22 cellular contexts compared by ENCODE assay signal in the genomic region with DNA sequence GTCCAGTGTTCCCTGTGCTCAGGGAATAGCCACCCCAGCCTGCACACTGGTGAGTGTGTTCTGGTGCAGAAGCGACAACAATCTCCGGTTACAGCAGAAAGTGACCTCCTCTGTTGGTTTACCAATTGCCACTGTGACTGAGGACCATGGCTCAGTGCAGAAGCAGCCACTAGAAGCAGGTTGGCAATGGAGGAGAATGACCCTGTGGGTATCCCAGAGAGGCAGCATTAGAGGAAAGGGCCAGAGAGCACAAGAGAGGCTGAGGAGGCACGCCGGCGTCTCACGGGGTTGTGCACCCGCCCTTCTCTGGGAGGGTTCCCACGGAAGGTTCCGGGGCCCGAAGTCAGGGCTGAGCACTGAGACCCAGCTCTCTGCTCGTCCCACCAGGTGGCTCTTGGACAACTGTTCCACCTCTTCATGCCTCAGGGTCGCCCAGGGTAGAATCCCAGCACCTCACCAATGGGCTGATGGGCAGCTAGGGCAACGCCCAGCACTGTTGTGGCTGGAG. TPM values are rescaled to one million over a fixed set of nuclear protein-coding genes. Genes with fewer than 3 reads are reported as not detected.
DNase-seq lines count a peak whose midpoint lies in the region; ATAC-seq, FAIRE-seq and TF ChIP-seq lines count a peak whose summit lies in the region.
"Had no signal": no experiment of that assay in that cellular context is flagged by ENCODE, and none has a peak within 500 bp of the region (broad histone marks: within the 10 kb centered on the region; RNA-seq: fewer than 3 reads in every experiment).

No MANE protein-coding gene starts in this region.

- no peak for DNase-seq in activated naive CD8-positive, alpha-beta T cell treated with anti-CD3 and anti-CD28 coated beads, Interleukin-2, amount 10 ng/mL, durations not matched to agents 7 days and 5 days
- no peak for DNase-seq in activated naive CD8-positive, alpha-beta T cell treated with anti-CD3 and anti-CD28 coated beads, Interleukin-2, amount 50 U/mL, for 24 hours
- DNase-seq in CD4-positive, alpha-beta memory T cell, result no peak
- DNase-seq in bronchial epithelial cell (ENCODE audit: low read depth) (no peak), osteocyte (ENCODE audit: extremely low spot score, unreplicated experiment) (peak; percentile 76), T-helper 1 cell (no peak)
- DNase-seq in activated CD8-positive, alpha-beta memory T cell treated with anti-CD3 and anti-CD28 coated beads, Interleukin-2, amount 50 U/mL, for 4 hours, result no peak
- DNase-seq: BE2C; Caco-2; CD4-positive, alpha-beta T cell; DMS 273 treated with DMSO at 0.1 percent for 48 hours; DMS79 treated with DMSO at 0.1 percent for 48 hours; H7; HFFc6; KBM-7; MM.1S; NCI-H1048; NCI-H1417 treated with DMSO at 0.1 percent for 48 hours; NCI-H187; NCI-H446; NCI-H526 treated with DMSO at 0.1 percent for 48 hours had no signal

- peaks cover 3% of the 10 kb centered on the region for H3K4me1 Mint-ChIP-seq in activated naive CD8-positive, alpha-beta T cell treated with anti-CD3 and anti-CD28 coated beads, Interleukin-2, amount 10 ng/mL, durations not matched to agents 7 days and 5 days
- peaks cover 9% of the 10 kb centered on the region for H3K4me1 Mint-ChIP-seq in activated naive CD8-positive, alpha-beta T cell treated with anti-CD3 and anti-CD28 coated beads, Interleukin-2, amount 50 U/mL, for 24 hours
- H3K4me1 Mint-ChIP-seq in CD4-positive, alpha-beta memory T cell, result peaks cover 19 to 43% (median 21%) of the 10 kb centered on the region in 4 donors
- peaks cover 4% of the 10 kb centered on the region for H3K4me1 Mint-ChIP-seq in osteocyte (ENCODE audit: unreplicated experiment)

- no peaks in the 10 kb centered on the region for H3K9me3 ChIP-seq in CD4-positive, alpha-beta memory T cell (ENCODE audit: control insufficient read depth in 1 of 2, low read length in 2 of 2)
- H3K9me3 ChIP-seq: BE2C, Caco-2 had no signal

- no peaks in the 10 kb centered on the region for H3K27me3 ChIP-seq in CD4-positive, alpha-beta memory T cell (ENCODE audit: insufficient read depth, low read length)
- no peaks in the 10 kb centered on the region for H3K27me3 ChIP-seq in bronchial epithelial cell (ENCODE audit: control insufficient read depth, insufficient read depth, low read length)
- H3K27me3 ChIP-seq: BE2C had no signal

- no peaks in the 10 kb centered on the region for H3K36me3 ChIP-seq in CD4-positive, alpha-beta memory T cell (ENCODE audit: insufficient read depth, low read length)
- H3K36me3 ChIP-seq in bronchial epithelial cell (ENCODE audit: control insufficient read depth, insufficient read depth, low read length), result peaks cover 8% of the 10 kb centered on the region

- no peaks in the 10 kb centered on the region for H3K9me3 Mint-ChIP-seq in activated naive CD8-positive, alpha-beta T cell treated with anti-CD3 and anti-CD28 coated beads, Interleukin-2, amount 10 ng/mL, durations not matched to agents 7 days and 5 days
- no peaks in the 10 kb centered on the region for H3K9me3 Mint-ChIP-seq in activated naive CD8-positive, alpha-beta T cell treated with anti-CD3 and anti-CD28 coated beads, Interleukin-2, amount 50 U/mL, for 24 hours
- H3K9me3 Mint-ChIP-seq in CD4-positive, alpha-beta memory T cell, result peaks cover 0 to 10% (median 3%) of the 10 kb centered on the region in 8 donors
- H3K9me3 Mint-ChIP-seq in osteocyte (ENCODE audit: unreplicated experiment), result peaks cover 6% of the 10 kb centered on the region
- H3K9me3 Mint-ChIP-seq: CD4-positive, alpha-beta T cell; HFFc6 had no signal

- peak; percentile 7 for FAIRE-seq in bronchial epithelial cell (lab: Jason Lieb, UNC)

- H3K27ac ChIP-seq in CD4-positive, alpha-beta memory T cell (ENCODE audit: low read depth, low read length), result no peak overlapping the region

- intact Hi-C loops in CD4-positive, alpha-beta memory T cell (cut with micrococcal nuclease), result loop anchor here (5.0 kb wide), 1 partner anchor 35 kb away; a partner anchor contains a TSS

- CTCF ChIA-PET in CD4-positive, alpha-beta memory T cell (lab: Charles Lee; ENCODE audit: partially characterized antibody), result no interaction called here

- H3K4me3 ChIP-seq in CD4-positive, alpha-beta memory T cell (ENCODE audit: low read length in 2 of 2), result no peak overlapping the region
- no peak overlapping the region for H3K4me3 ChIP-seq in bronchial epithelial cell (ENCODE audit: low read depth, low read length)

- peaks cover 28% of the 10 kb centered on the region for H3K36me3 Mint-ChIP-seq in activated naive CD8-positive, alpha-beta T cell treated with anti-CD3 and anti-CD28 coated beads, Interleukin-2, amount 10 ng/mL, durations not matched to agents 7 days and 5 days
- H3K36me3 Mint-ChIP-seq in activated naive CD8-positive, alpha-beta T cell treated with anti-CD3 and anti-CD28 coated beads, Interleukin-2, amount 50 U/mL, for 24 hours (ENCODE audit: low read depth), result peaks cover 42% of the 10 kb centered on the region
- peaks cover 39 to 42% of the 10 kb centered on the region in 2 donors for H3K36me3 Mint-ChIP-seq in CD4-positive, alpha-beta memory T cell
- H3K36me3 Mint-ChIP-seq in osteocyte (ENCODE audit: unreplicated experiment), result peaks cover 56% of the 10 kb centered on the region

- TF ChIP-seq CTCF in bronchial epithelial cell (IDR thresholded peaks at IDR 0.05; ENCODE audit: insufficient read depth, low read length, severe bottlenecking) (no peak), osteocyte (IDR thresholded peaks at IDR 0.05) (no peak)

- peak overlapping the region; percentile 21 for H3K27ac Mint-ChIP-seq in activated naive CD8-positive, alpha-beta T cell treated with anti-CD3 and anti-CD28 coated beads, Interleukin-2, amount 10 ng/mL, durations not matched to agents 7 days and 5 days
- H3K27ac Mint-ChIP-seq in activated naive CD8-positive, alpha-beta T cell treated with anti-CD3 and anti-CD28 coated beads, Interleukin-2, amount 50 U/mL, for 24 hours, result no peak overlapping the region
- H3K27ac Mint-ChIP-seq in CD4-positive, alpha-beta memory T cell, result peak overlapping the region in 4 of 7 donors; percentile 35 to 72 (median 60)
- H3K27ac Mint-ChIP-seq in osteocyte (ENCODE audit: unreplicated experiment), result no peak overlapping the region

- H3K27me3 Mint-ChIP-seq in activated naive CD8-positive, alpha-beta T cell treated with anti-CD3 and anti-CD28 coated beads, Interleukin-2, amount 10 ng/mL, durations not matched to agents 7 days and 5 days, result no peaks in the 10 kb centered on the region
- no peaks in the 10 kb centered on the region for H3K27me3 Mint-ChIP-seq in activated naive CD8-positive, alpha-beta T cell treated with anti-CD3 and anti-CD28 coated beads, Interleukin-2, amount 50 U/mL, for 24 hours
- H3K27me3 Mint-ChIP-seq in CD4-positive, alpha-beta memory T cell, result no peaks in the 10 kb centered on the region
- no peaks in the 10 kb centered on the region for H3K27me3 Mint-ChIP-seq in osteocyte (ENCODE audit: unreplicated experiment)
- H3K27me3 Mint-ChIP-seq: CD4-positive, alpha-beta T cell had no signal

- no peak overlapping the region for H3K4me3 Mint-ChIP-seq in activated naive CD8-positive, alpha-beta T cell treated with anti-CD3 and anti-CD28 coated beads, Interleukin-2, amount 10 ng/mL, durations not matched to agents 7 days and 5 days
- no peak overlapping the region for H3K4me3 Mint-ChIP-seq in activated naive CD8-positive, alpha-beta T cell treated with anti-CD3 and anti-CD28 coated beads, Interleukin-2, amount 50 U/mL, for 24 hours
- no peak overlapping the region for H3K4me3 Mint-ChIP-seq in CD4-positive, alpha-beta memory T cell
- no peak overlapping the region for H3K4me3 Mint-ChIP-seq in osteocyte (ENCODE audit: unreplicated experiment)
- H3K4me3 Mint-ChIP-seq: CD4-positive, alpha-beta T cell; HFFc6 had no signal

- ATAC-seq in activated naive CD8-positive, alpha-beta T cell treated with anti-CD3 and anti-CD28 coated beads, Interleukin-2, amount 10 ng/mL, durations not matched to agents 7 days and 5 days (ENCODE audit: low read depth), result no peak
- no peak for ATAC-seq in activated naive CD8-positive, alpha-beta T cell treated with anti-CD3 and anti-CD28 coated beads, Interleukin-2, amount 50 U/mL, for 24 hours

- peaks cover 41% of the 10 kb centered on the region for H3K4me1 ChIP-seq in CD4-positive, alpha-beta memory T cell (ENCODE audit: insufficient read depth, low read length)

- POLR2A ChIA-PET in activated naive CD8-positive, alpha-beta T cell treated with anti-CD3 and anti-CD28 coated beads, Interleukin-2, amount 10 ng/mL, durations not matched to agents 7 days and 5 days (lab: Charles Lee), result no interaction called here
- POLR2A ChIA-PET in CD4-positive, alpha-beta memory T cell (lab: Charles Lee; ENCODE audit: partially characterized antibody), result no interaction called here

RNA-seq across cellular contexts. Expression of a gene that starts 14.0 kb away (rescaled TPM):
- total RNA-seq in activated naive CD8-positive, alpha-beta T cell treated with anti-CD3 and anti-CD28 coated beads, Interleukin-2, amount 10 ng/mL, durations not matched to agents 7 days and 5 days, result not detected
- total RNA-seq in CD4-positive, alpha-beta memory T cell, result not detected
- polyA plus RNA-seq in CD4-positive, alpha-beta memory T cell, result under 1 TPM in 1 of 2 donors, not detected in 1; 0.32 TPM
- total RNA-seq in bronchial epithelial cell (not detected in 2 replicates), osteocyte (not detected in 2 replicates)
- total RNA-seq: A673; Caco-2; CD4-positive, alpha-beta T cell; H7; HFFc6 had no signal

RNA-seq across cellular contexts. Expression of a gene that starts 36.0 kb away (rescaled TPM):
- 10 to 100 TPM; 59.3 to 60.8 TPM for total RNA-seq in activated naive CD8-positive, alpha-beta T cell treated with anti-CD3 and anti-CD28 coated beads, Interleukin-2, amount 10 ng/mL, durations not matched to agents 7 days and 5 days
- 10 to 100 TPM; 78.2 to 79.8 TPM for total RNA-seq in CD4-positive, alpha-beta memory T cell
- 100 to 1,000 TPM in 1 of 2 donors, 10 to 100 TPM in 1; 84.8 to 100 TPM for polyA plus RNA-seq in CD4-positive, alpha-beta memory T cell
- total RNA-seq in bronchial epithelial cell, result 55.3 and 61.1 TPM in 2 replicates
- 47.9 and 48.1 TPM in 2 replicates for total RNA-seq in osteocyte

RNA-seq across cellular contexts. Expression of a gene that starts 36.9 kb away (rescaled TPM):
- total RNA-seq in activated naive CD8-positive, alpha-beta T cell treated with anti-CD3 and anti-CD28 coated beads, Interleukin-2, amount 10 ng/mL, durations not matched to agents 7 days and 5 days, result 10 to 100 TPM; 66.0 to 66.3 TPM
- total RNA-seq in CD4-positive, alpha-beta memory T cell, result 10 to 100 TPM; 75.5 to 80.0 TPM
- polyA plus RNA-seq in CD4-positive, alpha-beta memory T cell, result 10 to 100 TPM; 59.8 to 72.8 TPM
- total RNA-seq in bronchial epithelial cell (84.0 and 104 TPM in 2 replicates), osteocyte (76.7 and 77.3 TPM in 2 replicates)

RNA-seq across cellular contexts. Expression of a gene that starts 49.9 kb away (rescaled TPM):
- not detected for total RNA-seq in activated naive CD8-positive, alpha-beta T cell treated with anti-CD3 and anti-CD28 coated beads, Interleukin-2, amount 10 ng/mL, durations not matched to agents 7 days and 5 days
- not detected for total RNA-seq in CD4-positive, alpha-beta memory T cell
- not detected for polyA plus RNA-seq in CD4-positive, alpha-beta memory T cell
- 0.26 TPM in 1 of 2 replicates, not detected in the other for total RNA-seq in bronchial epithelial cell
- 1.8 and 2.0 TPM in 2 replicates for total RNA-seq in osteocyte
- total RNA-seq: A673; CD4-positive, alpha-beta T cell had no signal

Comparison
In these comparisons a context has a peak if more than half of its experiments do, and no peak if none do; other contexts are left out.
1. H3K27ac Mint-ChIP-seq: peak in activated naive CD8-positive, alpha-beta T cell treated with anti-CD3 and anti-CD28 coated beads, Interleukin-2, amount 10 ng/mL, durations not matched to agents 7 days and 5 days (single experiment) and CD4-positive, alpha-beta memory T cell (4 of 7); none in activated naive CD8-positive, alpha-beta T cell treated with anti-CD3 and anti-CD28 coated beads, Interleukin-2, amount 50 U/mL, for 24 hours (single experiment) and osteocyte (single experiment).